29 cellular contexts compared by ENCODE assay signal in genomic region chr12:40992158-40992557, GRCh38.
DNase-seq lines count a peak whose midpoint lies in the region; ATAC-seq, FAIRE-seq and TF ChIP-seq lines count a peak whose summit lies in the region.
"Had no signal": no experiment of that assay in that cellular context is flagged by ENCODE, and none has a peak within 500 bp of the region (broad histone marks: within the 10 kb centered on the region; RNA-seq: fewer than 3 reads in every experiment).

No MANE protein-coding gene starts in this region.

- H3K27ac ChIP-seq in GM23338 (ENCODE audit: low read depth): no peak overlapping the region
- H3K27ac ChIP-seq in IMR-90 (ENCODE audit: insufficient read depth, low read length): no peak overlapping the region
- H3K27ac ChIP-seq in Karpas-422 (ENCODE audit: low read length): no peak overlapping the region
- H3K27ac ChIP-seq in H1 (ENCODE audit: low read depth, low read length): no peak overlapping the region
- H3K27ac ChIP-seq: BLaER1 had no signal

- H4K5ac ChIP-seq in IMR-90 (ENCODE audit: low read depth, low read length): no peak overlapping the region
- H4K5ac ChIP-seq in H1 (ENCODE audit: insufficient read length, low read depth, low read length): no peak overlapping the region

- no peaks in the 10 kb centered on the region for H3K9me1 ChIP-seq in IMR-90 (ENCODE audit: insufficient read depth, low read length)

- H3K56ac ChIP-seq in IMR-90 (ENCODE audit: extremely low read depth, insufficient read depth, low read length) (no peak overlapping the region), H1 (replicated peaks; ENCODE audit: insufficient read length, low read depth, low read length) (no peak overlapping the region)

- no peak for TF ChIP-seq EP300 in H1 (IDR thresholded peaks at IDR 0.05; ENCODE audit: borderline replicate concordance in 1 of 2, low read depth in 2 of 2, low read length in 2 of 2)

- H3K27me3 ChIP-seq in GM23338 (ENCODE audit: insufficient read depth) (no peaks in the 10 kb centered on the region), IMR-90 (ENCODE audit: control insufficient read depth, insufficient read depth, low read length) (no peaks in the 10 kb centered on the region), Karpas-422 (ENCODE audit: low read length) (no peaks in the 10 kb centered on the region), H1 (replicated peaks in 1 of 4; ENCODE audit: control insufficient read depth in 3 of 4, extremely low read depth in 1 of 4, insufficient read depth in 3 of 4, low read length in 3 of 4) (no peaks in the 10 kb centered on the region)
- H3K27me3 ChIP-seq: BE2C, BLaER1 had no signal

- H3K79me2 ChIP-seq in GM23338 (replicated peaks; ENCODE audit: insufficient read depth) (no peaks in the 10 kb centered on the region), Karpas-422 (ENCODE audit: low read length) (no peaks in the 10 kb centered on the region), H1 (ENCODE audit: control insufficient read depth in 1 of 2, insufficient read depth in 2 of 2, low read length in 2 of 2) (no peaks in the 10 kb centered on the region)

- peaks cover 10% of the 10 kb centered on the region; the same call in 2 of the 3 replicates for H3K4me1 Mint-ChIP-seq in GM23338
- H3K4me1 Mint-ChIP-seq: CD14-positive monocyte; CD4-positive, alpha-beta memory T cell; CD4-positive, CD25-positive, alpha-beta regulatory T cell; CD8-positive, alpha-beta memory T cell had no signal

- H3K9me3 ChIP-seq in IMR-90 (ENCODE audit: control insufficient read depth, insufficient read depth, low read length) (no peaks in the 10 kb centered on the region), Karpas-422 (ENCODE audit: low read length) (no peaks in the 10 kb centered on the region), H1 (ENCODE audit: insufficient read depth in 2 of 2, low read depth in 1 of 2, low read length in 1 of 2) (no peaks in the 10 kb centered on the region)
- H3K9me3 ChIP-seq: BE2C, BLaER1 had no signal

- H3K9me3 Mint-ChIP-seq in GM23338: no peaks in the 10 kb centered on the region

- H3K4me3 ChIP-seq in GM23338 (no peak overlapping the region), IMR-90 (ENCODE audit: insufficient read depth, low read depth, low read length) (no peak overlapping the region), Karpas-422 (ENCODE audit: low read length) (no peak overlapping the region), H1 (ENCODE audit: extremely low read depth in 1 of 4, insufficient read depth in 2 of 4, low read depth in 3 of 4, low read length in 4 of 4) (no peak overlapping the region)
- H3K4me3 ChIP-seq: BLaER1, GM12878 had no signal

- no TSS peak for BruUV-seq in IMR-90 (replicated peaks; lab: Mats Ljungman, UMichigan)

- TF ChIP-seq POLR2A in IMR-90 (IDR thresholded peaks at IDR 0.05; ENCODE audit: low read depth, low read length): no peak
- no peak for TF ChIP-seq POLR2A in H1 (IDR thresholded peaks at IDR 0.05; ENCODE audit: control extremely low read depth in 1 of 2, low read depth in 2 of 2, low read length in 2 of 2)

- H3K9ac ChIP-seq in IMR-90 (ENCODE audit: low read depth, low read length): no peak overlapping the region
- no peak overlapping the region for H3K9ac ChIP-seq in Karpas-422 (ENCODE audit: low read length)
- no peak overlapping the region for H3K9ac ChIP-seq in H1 (replicated peaks in 1 of 4; ENCODE audit: extremely low read depth in 1 of 4, low read depth in 3 of 4, low read length in 3 of 4)
- H3K9ac ChIP-seq: BLaER1 had no signal

- no peak overlapping the region for H2BK12ac ChIP-seq in H1 (ENCODE audit: low read depth, low read length)

- peak overlapping the region; percentile 20; the same call in 1 of the 2 replicates for H3K27ac Mint-ChIP-seq in GM23338
- H3K27ac Mint-ChIP-seq: CD14-positive monocyte; CD4-positive, alpha-beta memory T cell; CD4-positive, CD25-positive, alpha-beta regulatory T cell; CD8-positive, alpha-beta memory T cell had no signal

- H3K23me2 ChIP-seq in H1 (ENCODE audit: low read depth, low read length): no peaks in the 10 kb centered on the region

- dilution Hi-C loops in IMR-90 (cut with HindIII; ENCODE audit: low sequenced_read_pairs, unreplicated experiment): no loop called here

- H3K14ac ChIP-seq in IMR-90 (replicated peaks; ENCODE audit: low read depth, low read length) (no peak overlapping the region), H1 (ENCODE audit: insufficient read length) (no peak overlapping the region)

- intact Hi-C loops in IMR-90 (cut with micrococcal nuclease): no loop called here

- H2AFZ ChIP-seq in GM23338 (no peak overlapping the region), IMR-90 (replicated peaks; ENCODE audit: low read length, poor library complexity) (no peak overlapping the region), Karpas-422 (ENCODE audit: low read length) (0 out of 2 replicates have a peak overlapping the region, but pooled peaks have one; percentile 16), H1 (ENCODE audit: low read length) (no peak overlapping the region)

- no peak overlapping the region for H2AK5ac ChIP-seq in IMR-90 (ENCODE audit: low read depth, low read length)
- no peak overlapping the region for H2AK5ac ChIP-seq in H1 (ENCODE audit: low read depth, low read length)

- H3K9me2 ChIP-seq in GM23338 (ENCODE audit: insufficient read depth) (no peaks in the 10 kb centered on the region), Karpas-422 (replicated peaks; ENCODE audit: insufficient read depth, low read length) (no peaks in the 10 kb centered on the region)

- no peaks in the 10 kb centered on the region for H3K36me3 ChIP-seq in GM23338 (ENCODE audit: insufficient read depth)
- no peaks in the 10 kb centered on the region for H3K36me3 ChIP-seq in IMR-90 (ENCODE audit: control insufficient read depth, insufficient read depth, low read length)
- H3K36me3 ChIP-seq in Karpas-422 (ENCODE audit: insufficient read depth, low read length): no peaks in the 10 kb centered on the region
- H3K36me3 ChIP-seq in H1 (ENCODE audit: control insufficient read depth in 2 of 4, insufficient read depth in 4 of 4, low read length in 3 of 4): no peaks in the 10 kb centered on the region
- H3K36me3 ChIP-seq: BE2C, BLaER1 had no signal

- WGBS in IMR-90 (ENCODE audit: extremely low coverage in 2 of 2, insufficient read length in 1 of 2), 2 experiments: no CpG with 5 or more reads among the region's 4 CpGs
- 91% methylated on average over 4 of the region's 4 CpGs; no CpG with 5 or more reads in 1 of the 2 experiments for WGBS in H1 (ENCODE audit: extremely low coverage in 1 of 2, insufficient coverage in 1 of 2, insufficient read length in 1 of 2, insufficient replicate concordance in 2 of 2, low coverage in 1 of 2, low lambda C conversion rate in 2 of 2, missing lambda C conversion rate in 1 of 2), 2 experiments

- no peaks in the 10 kb centered on the region for H3K27me3 Mint-ChIP-seq in GM23338 (ENCODE audit: insufficient read depth, low read depth, poor library complexity)
- H3K27me3 Mint-ChIP-seq: CD4-positive, CD25-positive, alpha-beta regulatory T cell; CD8-positive, alpha-beta memory T cell had no signal

- no peaks in the 10 kb centered on the region for H3F3A ChIP-seq in GM23338 (replicated peaks; ENCODE audit: low read depth)

- no peak for FAIRE-seq in H1 (lab: Jason Lieb, UNC)
- FAIRE-seq: A204.1, GM12878, GM12892, GM18507, GM19239 had no signal

- no peak overlapping the region for H2BK20ac ChIP-seq in IMR-90 (ENCODE audit: low read depth, low read length)
- H2BK20ac ChIP-seq in H1 (ENCODE audit: low read length): no peak overlapping the region

- H2BK5ac ChIP-seq in IMR-90 (ENCODE audit: low read depth, low read length, poor library complexity, severe bottlenecking) (no peak overlapping the region), H1 (ENCODE audit: low read depth, low read length) (no peak overlapping the region)

- ATAC-seq in GM23338 (no peak), IMR-90 (ENCODE audit: low read depth) (no peak), GM19023 (IDR thresholded peaks at IDR 0.05; ENCODE audit: unreplicated experiment) (no peak)
- ATAC-seq: GM12878 had no signal

- H2BK15ac ChIP-seq in IMR-90 (ENCODE audit: low read depth, low read length): no peak overlapping the region
- H2BK15ac ChIP-seq in H1 (ENCODE audit: low read length): no peak overlapping the region

- H3K23ac ChIP-seq in IMR-90 (ENCODE audit: low read depth, low read length): no peak overlapping the region
- H3K23ac ChIP-seq in H1 (ENCODE audit: insufficient read length): no peak overlapping the region

- H3K4me1 ChIP-seq in GM23338 (ENCODE audit: insufficient read depth) (peaks cover 4% of the 10 kb centered on the region; the same call in 1 of the 2 replicates), IMR-90 (ENCODE audit: control insufficient read depth, insufficient read depth, low read length) (no peaks in the 10 kb centered on the region), Karpas-422 (ENCODE audit: low read length) (peaks cover 28% of the 10 kb centered on the region), H1 (replicated peaks in 1 of 4; ENCODE audit: control insufficient read depth in 3 of 4, insufficient read depth in 4 of 4, low read length in 3 of 4) (no peaks in the 10 kb centered on the region)
- H3K4me1 ChIP-seq: BE2C, BLaER1 had no signal

- H4K91ac ChIP-seq in IMR-90 (ENCODE audit: insufficient read depth, low read depth, low read length): no peak overlapping the region
- H4K91ac ChIP-seq in H1 (replicated peaks; ENCODE audit: insufficient read length, low read length): no peak overlapping the region

- H2BK120ac ChIP-seq in IMR-90 (ENCODE audit: low read depth, low read length) (no peak overlapping the region), H1 (replicated peaks; ENCODE audit: low read depth, low read length) (no peak overlapping the region)

- H4K20me1 ChIP-seq in GM23338 (replicated peaks; ENCODE audit: insufficient read depth) (no peaks in the 10 kb centered on the region), IMR-90 (ENCODE audit: insufficient read depth, low read length) (no peaks in the 10 kb centered on the region), Karpas-422 (ENCODE audit: insufficient read depth, low read depth, low read length) (no peaks in the 10 kb centered on the region), H1 (replicated peaks in 1 of 2; ENCODE audit: control insufficient read depth in 1 of 2, insufficient read depth in 2 of 2, low read length in 2 of 2) (no peaks in the 10 kb centered on the region)
- H4K20me1 ChIP-seq: BLaER1 had no signal

- H3K4ac ChIP-seq in IMR-90 (ENCODE audit: low read depth, low read length) (no peak overlapping the region), H1 (replicated peaks; ENCODE audit: insufficient read length, low read depth, low read length) (no peak overlapping the region)

- TF ChIP-seq CTCF in GM23338 (conservative IDR thresholded peaks at IDR 0.05; ENCODE audit: low read depth in 2 of 2) (no peak), IMR-90 (conservative IDR thresholded peaks at IDR 0.05; ENCODE audit: low read depth, low read length) (no peak), H1 (IDR thresholded peaks at IDR 0.05; ENCODE audit: control extremely low read depth in 1 of 3, insufficient read depth in 1 of 3, low read depth in 1 of 3, low read length in 3 of 3) (no peak)

- no peak overlapping the region for H3K18ac ChIP-seq in IMR-90 (ENCODE audit: low read depth, low read length)
- no peak overlapping the region for H3K18ac ChIP-seq in H1 (ENCODE audit: extremely low read depth, low read length)

- CTCF ChIA-PET in IMR-90 (lab: Yijun Ruan, JAX): interaction anchor here (0.6 kb wide), 1 partner anchor 709 kb away, joined by 3 read pairs; no protein-coding TSS in a partner anchor
- CTCF ChIA-PET in H1 (lab: Charles Lee; ENCODE audit: partially characterized antibody): interaction anchor here (1.1 kb wide), 1 partner anchor 196 kb away, joined by 4 read pairs; the partner anchor contains the start of gene PDZRN4

- no peaks in the 10 kb centered on the region for H3K36me3 Mint-ChIP-seq in GM23338 (ENCODE audit: low read depth)
- H3K36me3 Mint-ChIP-seq: CD14-positive monocyte; CD4-positive, alpha-beta memory T cell; CD4-positive, CD25-positive, alpha-beta regulatory T cell; CD8-positive, alpha-beta memory T cell had no signal

- H4K8ac ChIP-seq in IMR-90 (ENCODE audit: low read depth in 2 of 2, low read length in 2 of 2) (no peak overlapping the region), H1 (ENCODE audit: extremely low read depth, insufficient read depth, low read length) (no peak overlapping the region)

- H3K4me3 Mint-ChIP-seq in GM23338: no peak overlapping the region
- H3K4me3 Mint-ChIP-seq: CD14-positive monocyte; CD4-positive, alpha-beta memory T cell; CD4-positive, CD25-positive, alpha-beta regulatory T cell; CD8-positive, alpha-beta memory T cell had no signal

- in situ Hi-C loops in IMR-90 (cut with MboI; ENCODE audit: low sequenced_read_pairs): no loop called here

- POLR2A ChIA-PET in IMR-90 (lab: Charles Lee; ENCODE audit: unreplicated experiment) (no interaction called here), H1 (lab: Charles Lee; ENCODE audit: partially characterized antibody) (no interaction called here)

- TF ChIP-seq RAD21 in IMR-90 (IDR thresholded peaks at IDR 0.05; ENCODE audit: low read length) (no peak), H1 (IDR thresholded peaks at IDR 0.05 in 1 of 2, conservative IDR thresholded peaks at IDR 0.05 in 1 of 2; ENCODE audit: low read depth in 2 of 2, low read length in 2 of 2) (no peak)

- H3K4me2 ChIP-seq in GM23338: 0 out of 2 replicates have a peak overlapping the region, but pooled peaks have one; percentile 12
- H3K4me2 ChIP-seq in IMR-90 (ENCODE audit: low read depth, low read length): no peak overlapping the region
- H3K4me2 ChIP-seq in Karpas-422 (ENCODE audit: low read depth, low read length, poor library complexity, severe bottlenecking): no peak overlapping the region
- no peak overlapping the region for H3K4me2 ChIP-seq in H1 (ENCODE audit: insufficient read depth in 1 of 2, low read depth in 2 of 2, low read length in 2 of 2)
- H3K4me2 ChIP-seq: BLaER1 had no signal

- H2AK9ac ChIP-seq in IMR-90 (replicated peaks; ENCODE audit: low read depth, low read length, poor library complexity): no peak overlapping the region

- H3K79me1 ChIP-seq in IMR-90 (ENCODE audit: low read depth in 1 of 2, low read length in 2 of 2): no peaks in the 10 kb centered on the region
- H3K79me1 ChIP-seq in H1 (ENCODE audit: low read depth, low read length): no peaks in the 10 kb centered on the region

- DNase-seq in GM23338 (ENCODE audit: low spot score): no peak
- DNase-seq in IMR-90: no peak
- DNase-seq in Karpas-422: no peak
- DNase-seq in H1 (ENCODE audit: low read depth in 1 of 2, low spot score in 2 of 2): no peak
- DNase-seq in NOMO-1 (lab: John Stamatoyannopoulos, UW; ENCODE audit: unreplicated experiment in 2 of 2): no peak
- no peak for DNase-seq in SW480 (ENCODE audit: low spot score)
- DNase-seq: 8988T; ACHN; BE2C; C1 segment of cervical spinal cord; CD4-positive, alpha-beta memory T cell; CD4-positive, CD25-positive, alpha-beta regulatory T cell; CD8-positive, alpha-beta memory T cell; COR-L47; DMS 273 treated with DMSO at 0.1 percent for 48 hours; DMS153; DMS53; DMS79; DND-41; EL; GDM1 had no signal
